24 cellular contexts compared by ENCODE assay signal in genomic region chr9:34976992-34977391, GRCh38. TPM values are rescaled to one million over a fixed set of nuclear protein-coding genes. Genes with fewer than 3 reads are reported as not detected.
"Had no signal": no experiment of that assay in that cellular context is flagged by ENCODE, and none has a peak within 500 bp of the region (broad histone marks: within the 10 kb centered on the region; RNA-seq: fewer than 3 reads in every experiment).

No MANE protein-coding gene starts in this region.

- H3K4me3 ChIP-seq: colonic mucosa, dorsolateral prefrontal cortex, esophagus muscularis mucosa, gastroesophageal sphincter, heart left ventricle, hepatocyte, left lung, lower lobe of right lung had no signal

- H3K79me2 ChIP-seq: hepatocyte had no signal

- H3K4me1 ChIP-seq: colonic mucosa, esophagus muscularis mucosa, foreskin keratinocyte, gastroesophageal sphincter, lower lobe of right lung had no signal

- H3K9me3 ChIP-seq: colonic mucosa, esophagus muscularis mucosa, gastroesophageal sphincter, heart left ventricle, left lung, lower lobe of right lung had no signal

- H2AFZ ChIP-seq: hepatocyte had no signal

- H3K4me2 ChIP-seq: hepatocyte had no signal

- H3K27ac ChIP-seq: colonic mucosa, esophagus muscularis mucosa, foreskin keratinocyte, gastroesophageal sphincter, heart left ventricle, hepatocyte, left lung, lower lobe of right lung had no signal

- DNase-seq: colonic mucosa; dermis blood vessel endothelial cell; effector CD4-positive, alpha-beta T cell; effector memory CD4-positive, alpha-beta T cell; foreskin keratinocyte; heart left ventricle; hypothalamus; immature natural killer cell; left cardiac atrium; left lung; left ventricle myocardium superior; lower lobe of right lung; mesenchymal stem cell; midbrain; naive thymus-derived CD4-positive, alpha-beta T cell had no signal

- H3K27me3 ChIP-seq: colonic mucosa, dorsolateral prefrontal cortex, heart left ventricle, left lung had no signal

- H3K36me3 ChIP-seq: colonic mucosa, esophagus muscularis mucosa, gastroesophageal sphincter, heart left ventricle, left lung, lower lobe of right lung had no signal

- ATAC-seq: foreskin keratinocyte; gastroesophageal sphincter; heart left ventricle; left cardiac atrium; left lung; left ventricle myocardium superior; lower lobe of right lung; naive thymus-derived CD4-positive, alpha-beta T cell had no signal

RNA-seq across cellular contexts. Expression of gene PHF24, which starts 18.9 kb away (rescaled TPM):
- total RNA-seq: dermis blood vessel endothelial cell; endothelial cell of umbilical vein; fibroblast of villous mesenchyme; lung microvascular endothelial cell; mononuclear cell; naive thymus-derived CD4-positive, alpha-beta T cell had no signal
- polyA plus RNA-seq: endothelial cell of umbilical vein; fibroblast of lung; immature natural killer cell; naive thymus-derived CD4-positive, alpha-beta T cell had no signal
